Comparison of ENCODE assay signal across 2 cellular contexts in the genomic region with DNA sequence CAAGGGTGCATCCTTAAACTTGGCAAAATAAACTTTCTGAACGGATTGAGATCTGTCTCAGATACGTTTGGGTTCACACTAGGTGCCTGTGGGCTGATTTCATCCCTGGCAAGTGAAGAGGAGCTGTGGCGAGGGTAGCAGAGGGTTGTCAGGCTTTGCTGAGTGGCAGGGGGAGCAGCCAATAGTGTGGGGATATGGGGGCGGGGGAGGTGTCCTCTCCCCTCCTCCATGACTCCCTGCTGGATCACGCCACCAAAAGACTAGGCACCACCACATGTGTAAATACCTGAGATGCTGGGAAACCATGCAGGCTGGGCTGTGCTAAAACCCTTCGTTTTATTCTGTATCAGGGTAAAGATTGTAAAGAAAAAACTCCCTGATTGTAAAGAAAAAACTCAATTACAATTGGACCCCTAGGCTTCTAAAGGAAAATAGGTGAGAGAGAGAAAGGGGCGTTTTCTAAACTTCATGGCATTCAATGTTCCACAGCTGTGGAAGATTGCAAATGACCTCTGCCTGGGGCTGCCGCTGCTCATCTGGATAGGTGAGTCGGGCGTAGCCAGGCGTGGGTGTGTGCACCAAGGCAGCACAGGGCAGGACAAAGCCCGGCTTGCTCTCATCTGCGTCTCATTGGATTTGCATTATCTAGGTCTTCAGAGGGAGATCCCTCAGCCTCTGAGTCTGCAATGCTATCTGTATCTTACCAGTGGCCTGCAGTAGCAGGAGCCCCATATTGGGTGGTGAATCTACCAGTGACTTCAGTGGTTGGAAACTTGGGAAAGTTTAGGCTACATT.
TF ChIP-seq lines count a peak whose summit lies in the region.

No MANE protein-coding gene starts in this region.

TF ChIP-seq in IMR-90, 13 proteins besides CTCF, POLR2A, EP300 and RAD21:
- TF ChIP-seq, protein P1, sequence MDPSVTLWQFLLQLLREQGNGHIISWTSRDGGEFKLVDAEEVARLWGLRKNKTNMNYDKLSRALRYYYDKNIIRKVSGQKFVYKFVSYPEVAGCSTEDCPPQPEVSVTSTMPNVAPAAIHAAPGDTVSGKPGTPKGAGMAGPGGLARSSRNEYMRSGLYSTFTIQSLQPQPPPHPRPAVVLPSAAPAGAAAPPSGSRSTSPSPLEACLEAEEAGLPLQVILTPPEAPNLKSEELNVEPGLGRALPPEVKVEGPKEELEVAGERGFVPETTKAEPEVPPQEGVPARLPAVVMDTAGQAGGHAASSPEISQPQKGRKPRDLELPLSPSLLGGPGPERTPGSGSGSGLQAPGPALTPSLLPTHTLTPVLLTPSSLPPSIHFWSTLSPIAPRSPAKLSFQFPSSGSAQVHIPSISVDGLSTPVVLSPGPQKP (IDR thresholded peaks at IDR 0.05; ENCODE audit: borderline replicate concordance, low read depth, low read length) = no peak
- no peak for TF ChIP-seq NFE2L2 (IDR thresholded peaks at IDR 0.05; ENCODE audit: low read depth, low read length)
- no peak for TF ChIP-seq FOS (IDR thresholded peaks at IDR 0.05; ENCODE audit: low read depth, low read length)
- no peak for TF ChIP-seq MXI1 (IDR thresholded peaks at IDR 0.05; ENCODE audit: borderline replicate concordance, low read depth, low read length)
- TF ChIP-seq MAFK (IDR thresholded peaks at IDR 0.05; ENCODE audit: low read depth, low read length) = no peak
- TF ChIP-seq MAZ (IDR thresholded peaks at IDR 0.05; ENCODE audit: borderline replicate concordance, low read depth, low read length) = no peak
- no peak for TF ChIP-seq RCOR1 (IDR thresholded peaks at IDR 0.05; ENCODE audit: insufficient replicate concordance, low read length)
- TF ChIP-seq BHLHE40 (IDR thresholded peaks at IDR 0.05; ENCODE audit: low read depth, low read length) = no peak

TF ChIP-seq in K562, 482 proteins besides CTCF, POLR2A, EP300 and RAD21:
- TF ChIP-seq, protein P2, sequence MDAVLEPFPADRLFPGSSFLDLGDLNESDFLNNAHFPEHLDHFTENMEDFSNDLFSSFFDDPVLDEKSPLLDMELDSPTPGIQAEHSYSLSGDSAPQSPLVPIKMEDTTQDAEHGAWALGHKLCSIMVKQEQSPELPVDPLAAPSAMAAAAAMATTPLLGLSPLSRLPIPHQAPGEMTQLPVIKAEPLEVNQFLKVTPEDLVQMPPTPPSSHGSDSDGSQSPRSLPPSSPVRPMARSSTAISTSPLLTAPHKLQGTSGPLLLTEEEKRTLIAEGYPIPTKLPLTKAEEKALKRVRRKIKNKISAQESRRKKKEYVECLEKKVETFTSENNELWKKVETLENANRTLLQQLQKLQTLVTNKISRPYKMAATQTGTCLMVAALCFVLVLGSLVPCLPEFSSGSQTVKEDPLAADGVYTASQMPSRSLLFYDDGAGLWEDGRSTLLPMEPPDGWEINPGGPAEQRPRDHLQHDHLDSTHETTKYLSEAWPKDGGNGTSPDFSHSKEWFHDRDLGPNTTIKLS (IDR thresholded peaks at IDR 0.05; ENCODE audit: borderline replicate concordance, low read depth) = no peak
- TF ChIP-seq, protein P3, sequence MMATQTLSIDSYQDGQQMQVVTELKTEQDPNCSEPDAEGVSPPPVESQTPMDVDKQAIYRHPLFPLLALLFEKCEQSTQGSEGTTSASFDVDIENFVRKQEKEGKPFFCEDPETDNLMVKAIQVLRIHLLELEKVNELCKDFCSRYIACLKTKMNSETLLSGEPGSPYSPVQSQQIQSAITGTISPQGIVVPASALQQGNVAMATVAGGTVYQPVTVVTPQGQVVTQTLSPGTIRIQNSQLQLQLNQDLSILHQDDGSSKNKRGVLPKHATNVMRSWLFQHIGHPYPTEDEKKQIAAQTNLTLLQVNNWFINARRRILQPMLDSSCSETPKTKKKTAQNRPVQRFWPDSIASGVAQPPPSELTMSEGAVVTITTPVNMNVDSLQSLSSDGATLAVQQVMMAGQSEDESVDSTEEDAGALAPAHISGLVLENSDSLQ (IDR thresholded peaks at IDR 0.05) = peak; percentile 98
- TF ChIP-seq RBM25 (IDR thresholded peaks at IDR 0.05; ENCODE audit: low read depth, low read length, severe bottlenecking) (peak; percentile 19), ZNF764 (CRISPR knock-in tag; IDR thresholded peaks at IDR 0.05; ENCODE audit: low read depth) (no peak), AFF1 (IDR thresholded peaks at IDR 0.05; ENCODE audit: low read depth in 1 of 2, partially characterized antibody in 2 of 2) (no peak), ZNF280A (IDR thresholded peaks at IDR 0.05; ENCODE audit: low read depth, partially characterized antibody) (no peak), SP2 (IDR thresholded peaks at IDR 0.05; ENCODE audit: extremely low read depth, low read depth, low read length, poor library complexity, severe bottlenecking) (peak; percentile 34), SIRT6 (IDR thresholded peaks at IDR 0.05; ENCODE audit: low read depth, low read length) (no peak), NFYB (IDR thresholded peaks at IDR 0.05; ENCODE audit: extremely low read depth, insufficient read length) (peak; percentile 22), CBFA2T3 (IDR thresholded peaks at IDR 0.05) (peak; percentile 60), CBFA2T2 (conservative IDR thresholded peaks at IDR 0.05) (peak; percentile 34; the same call in 1 of the 2 replicates), DPF2 (IDR thresholded peaks at IDR 0.05) (0 out of 2 replicates have a peak, but pooled peaks have one; percentile 24), ZNF436 (CRISPR knock-in tag; IDR thresholded peaks at IDR 0.05) (no peak), MECOM (CRISPR knock-in tag; IDR thresholded peaks at IDR 0.05) (peak; percentile 83), PBX2 (CRISPR knock-in tag; IDR thresholded peaks at IDR 0.05; ENCODE audit: low read depth) (peak; percentile 75), PBX2 (tag; conservative IDR thresholded peaks at IDR 0.05; ENCODE audit: low read depth) (peak; percentile 87), FOXK1 (CRISPR knock-in tag; IDR thresholded peaks at IDR 0.05; ENCODE audit: borderline replicate concordance) (no peak), EGR1 (conservative IDR thresholded peaks at IDR 0.05) (peak; percentile 58)
- TF ChIP-seq, protein P4, sequence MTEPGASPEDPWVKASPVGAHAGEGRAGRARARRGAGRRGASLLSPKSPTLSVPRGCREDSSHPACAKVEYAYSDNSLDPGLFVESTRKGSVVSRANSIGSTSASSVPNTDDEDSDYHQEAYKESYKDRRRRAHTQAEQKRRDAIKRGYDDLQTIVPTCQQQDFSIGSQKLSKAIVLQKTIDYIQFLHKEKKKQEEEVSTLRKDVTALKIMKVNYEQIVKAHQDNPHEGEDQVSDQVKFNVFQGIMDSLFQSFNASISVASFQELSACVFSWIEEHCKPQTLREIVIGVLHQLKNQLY (CRISPR knock-in tag; conservative IDR thresholded peaks at IDR 0.05) = no peak
